In genomic region chr11:127733552-127733951, GRCh38 we compare ENCODE assay signal across 23 cellular contexts.
DNase-seq lines count a peak whose midpoint lies in the region; ATAC-seq, FAIRE-seq and TF ChIP-seq lines count a peak whose summit lies in the region.
"Had no signal": no experiment of that assay in that cellular context is flagged by ENCODE, and none has a peak within 500 bp of the region (broad histone marks: within the 10 kb centered on the region; RNA-seq: fewer than 3 reads in every experiment).

No MANE protein-coding gene starts in this region.

- H4K20me1 ChIP-seq in endothelial cell of umbilical vein (replicated peaks; ENCODE audit: control insufficient read depth, extremely low read depth, insufficient read depth, low read length): no peaks in the 10 kb centered on the region
- H4K20me1 ChIP-seq in PC-3 (ENCODE audit: low read length): no peaks in the 10 kb centered on the region

- H2BK120ac ChIP-seq in mesendoderm (ENCODE audit: low read depth, low read length): no peak overlapping the region

- no peak overlapping the region for H2AK5ac ChIP-seq in mesendoderm (ENCODE audit: low read length)

- H2BK15ac ChIP-seq in mesendoderm (replicated peaks; ENCODE audit: low read depth): no peak overlapping the region

- BruUV-seq in endothelial cell of umbilical vein (replicated peaks; lab: Mats Ljungman, UMichigan) (no TSS peak), PC-3 (replicated peaks; lab: Mats Ljungman, UMichigan) (no TSS peak)

- H3K36me3 Mint-ChIP-seq in activated CD4-positive, alpha-beta memory T cell treated with anti-CD3 and anti-CD28 coated beads for 36 hours: no peaks in the 10 kb centered on the region
- H3K36me3 Mint-ChIP-seq: activated naive CD4-positive, alpha-beta T cell treated with anti-CD3 and anti-CD28 coated beads, Interleukin-2, amount 50 U/mL, for 24 hours; naive B cell had no signal

- FAIRE-seq in endothelial cell of umbilical vein (lab: Jason Lieb, UNC): peak; percentile 12
- FAIRE-seq: RCC 7860, urothelium cell line had no signal

- H3K23ac ChIP-seq in mesendoderm (ENCODE audit: low read length): no peak overlapping the region

- H3K9me2 ChIP-seq in PC-3 (replicated peaks; ENCODE audit: low read length): no peaks in the 10 kb centered on the region

- H3K4me3 Mint-ChIP-seq in activated CD4-positive, alpha-beta memory T cell treated with anti-CD3 and anti-CD28 coated beads for 36 hours: no peak overlapping the region
- H3K4me3 Mint-ChIP-seq: activated naive CD4-positive, alpha-beta T cell treated with anti-CD3 and anti-CD28 coated beads, Interleukin-2, amount 50 U/mL, for 24 hours; naive B cell had no signal

- no peaks in the 10 kb centered on the region for H3K79me2 ChIP-seq in endothelial cell of umbilical vein (ENCODE audit: control insufficient read depth, insufficient read depth, low read length)
- H3K79me2 ChIP-seq in mesendoderm (ENCODE audit: control insufficient read depth, insufficient read depth, low read length): no peaks in the 10 kb centered on the region
- H3K79me2 ChIP-seq in PC-3 (ENCODE audit: low read length): no peaks in the 10 kb centered on the region

- H3K4me3 ChIP-seq in endothelial cell of umbilical vein (replicated peaks in 1 of 3; ENCODE audit: insufficient read depth in 1 of 3, low read depth in 1 of 3, low read length in 3 of 3): no peak overlapping the region
- H3K4me3 ChIP-seq in mesendoderm (ENCODE audit: low read length): no peak overlapping the region
- no peak overlapping the region for H3K4me3 ChIP-seq in PC-3 (ENCODE audit: low read length)
- H3K4me3 ChIP-seq: ascending aorta, HAP-1, ovary, sigmoid colon, SK-N-MC had no signal

- H3K9me3 ChIP-seq in endothelial cell of umbilical vein (replicated peaks; ENCODE audit: control insufficient read depth, insufficient read depth, low read length): no peaks in the 10 kb centered on the region
- H3K9me3 ChIP-seq in PC-3 (ENCODE audit: low read length): 0 out of 2 replicates have a peak, but pooled peaks cover 4% of the 10 kb centered on the region
- H3K9me3 ChIP-seq: ascending aorta, Caco-2, HAP-1, ovary, sigmoid colon had no signal

- H3K9me3 Mint-ChIP-seq in activated CD4-positive, alpha-beta memory T cell treated with anti-CD3 and anti-CD28 coated beads for 36 hours: no peaks in the 10 kb centered on the region
- H3K9me3 Mint-ChIP-seq: activated naive CD4-positive, alpha-beta T cell treated with anti-CD3 and anti-CD28 coated beads, Interleukin-2, amount 50 U/mL, for 24 hours had no signal

- H3K9ac ChIP-seq in endothelial cell of umbilical vein (replicated peaks; ENCODE audit: extremely low read depth, insufficient read depth, low read length) (no peak overlapping the region), mesendoderm (ENCODE audit: low read length) (no peak overlapping the region), PC-3 (ENCODE audit: low read length) (no peak overlapping the region)

- no peak overlapping the region for H3K4ac ChIP-seq in mesendoderm (ENCODE audit: low read depth, low read length)

- POLR2A ChIA-PET in endothelial cell of umbilical vein (lab: Charles Lee) (no interaction called here), PC-3 (lab: Charles Lee; ENCODE audit: unreplicated experiment) (no interaction called here)
- POLR2A ChIA-PET in activated CD4-positive, alpha-beta memory T cell treated with anti-CD3 and anti-CD28 coated beads for 36 hours (lab: Charles Lee): no interaction called here

- DNase-seq in KBM-7: peak; percentile 3
- DNase-seq in NCI-H510A (lab: John Stamatoyannopoulos, UW): peak; percentile 1
- DNase-seq in endothelial cell of umbilical vein (ENCODE audit: low read depth, low spot score): peak; percentile 61
- peak; percentile 85 for DNase-seq in mesendoderm
- no peak for DNase-seq in activated CD4-positive, alpha-beta memory T cell treated with anti-CD3 and anti-CD28 coated beads for 36 hours
- DNase-seq in PC-3: no peak
- DNase-seq in caudate nucleus (lab: John Stamatoyannopoulos, UW): no peak
- DNase-seq: Caco-2; cerebellar nuclear complex; Karpas-422; naive B cell; NCI-H1092; NCI-H2171 treated with DMSO at 0.1 percent for 48 hours; NK-92 treated with Interleukin-12 subunit alpha and Interleukin-12 subunit beta, amount 100 ng/mL, for 24 hours; ovary; sigmoid colon had no signal

- H3K9me1 ChIP-seq in endothelial cell of umbilical vein (replicated peaks; ENCODE audit: control insufficient read depth, extremely low read depth, insufficient read depth, low read length): no peaks in the 10 kb centered on the region

- H3K4me1 Mint-ChIP-seq in activated CD4-positive, alpha-beta memory T cell treated with anti-CD3 and anti-CD28 coated beads for 36 hours (ENCODE audit: low read depth): no peaks in the 10 kb centered on the region
- H3K4me1 Mint-ChIP-seq: activated naive CD4-positive, alpha-beta T cell treated with anti-CD3 and anti-CD28 coated beads, Interleukin-2, amount 50 U/mL, for 24 hours; naive B cell had no signal

- in situ Hi-C loops in KBM-7 (cut with MboI; ENCODE audit: low pct_unique_long_range_greater_than_20kb, low sequenced_read_pairs): no loop called here

- TF ChIP-seq POLR2A in endothelial cell of umbilical vein (IDR thresholded peaks at IDR 0.05; ENCODE audit: low read depth, low read length): no peak

- intact Hi-C loops in endothelial cell of umbilical vein (cut with micrococcal nuclease): no loop called here
- intact Hi-C loops in activated CD4-positive, alpha-beta memory T cell treated with anti-CD3 and anti-CD28 coated beads for 36 hours (cut with micrococcal nuclease): no loop called here
- intact Hi-C loops in PC-3 (cut with micrococcal nuclease): no loop called here

- no peak overlapping the region for H4K5ac ChIP-seq in mesendoderm (ENCODE audit: low read length)

- peak overlapping the region; percentile 14 for H2BK5ac ChIP-seq in mesendoderm (ENCODE audit: low read length)

- dilution Hi-C loops in endothelial cell of umbilical vein (cut with MboI; ENCODE audit: extremely low pct_ligation_motif_present, low sequenced_read_pairs): no loop called here

- no peak overlapping the region for H3K56ac ChIP-seq in mesendoderm (ENCODE audit: low read length)

- WGBS in mesendoderm (ENCODE audit: extremely low coverage, insufficient coverage, low lambda C conversion rate): no CpG with 5 or more reads among the region's 4 CpGs

- no peak for TF ChIP-seq CTCF in endothelial cell of umbilical vein (IDR thresholded peaks at IDR 0.05; ENCODE audit: extremely low read depth in 1 of 2, insufficient read depth in 1 of 2, low read depth in 1 of 2, low read length in 2 of 2)
- no peak for TF ChIP-seq CTCF in PC-3 (conservative IDR thresholded peaks at IDR 0.05; ENCODE audit: low read depth, low read length)

- ATAC-seq in PC-3 (no peak), HG03571 (IDR thresholded peaks at IDR 0.05; ENCODE audit: unreplicated experiment) (no peak)

- H3K36me3 ChIP-seq in endothelial cell of umbilical vein (ENCODE audit: control insufficient read depth in 2 of 2, extremely low read depth in 1 of 2, insufficient read depth in 2 of 2, low read length in 2 of 2) (no peaks in the 10 kb centered on the region), mesendoderm (ENCODE audit: control insufficient read depth, insufficient read depth, low read length) (no peaks in the 10 kb centered on the region), PC-3 (ENCODE audit: low read depth, low read length) (no peaks in the 10 kb centered on the region)
- H3K36me3 ChIP-seq: ascending aorta, HAP-1, ovary, sigmoid colon had no signal

- H3K79me1 ChIP-seq in mesendoderm (ENCODE audit: low read length): no peaks in the 10 kb centered on the region

- H3K4me1 ChIP-seq in endothelial cell of umbilical vein (ENCODE audit: control insufficient read depth, extremely low read depth, insufficient read depth, low read length) (no peaks in the 10 kb centered on the region), mesendoderm (ENCODE audit: control insufficient read depth, low read depth, low read length) (no peaks in the 10 kb centered on the region), PC-3 (ENCODE audit: insufficient read depth, low read length) (no peaks in the 10 kb centered on the region)
- H3K4me1 ChIP-seq: ascending aorta, Caco-2, HAP-1, sigmoid colon had no signal

- H3K18ac ChIP-seq in mesendoderm (ENCODE audit: low read length): no peak overlapping the region

- H2AFZ ChIP-seq in endothelial cell of umbilical vein (ENCODE audit: low read depth, low read length): no peak overlapping the region
- H2AFZ ChIP-seq in PC-3 (ENCODE audit: low read length): no peak overlapping the region

- H4K8ac ChIP-seq in mesendoderm (ENCODE audit: low read depth, low read length): no peak overlapping the region

- H3K27me3 ChIP-seq in endothelial cell of umbilical vein (ENCODE audit: control insufficient read depth in 2 of 2, insufficient read depth in 2 of 2, low read length in 2 of 2) (no peaks in the 10 kb centered on the region), mesendoderm (ENCODE audit: insufficient read depth, low read length, poor library complexity) (no peaks in the 10 kb centered on the region), PC-3 (ENCODE audit: low read length) (no peaks in the 10 kb centered on the region)
- H3K27me3 ChIP-seq: ascending aorta, ovary, sigmoid colon had no signal

- H3K27ac Mint-ChIP-seq in activated CD4-positive, alpha-beta memory T cell treated with anti-CD3 and anti-CD28 coated beads for 36 hours: no peak overlapping the region
- H3K27ac Mint-ChIP-seq: activated naive CD4-positive, alpha-beta T cell treated with anti-CD3 and anti-CD28 coated beads, Interleukin-2, amount 50 U/mL, for 24 hours; naive B cell had no signal

- H3K27ac ChIP-seq in endothelial cell of umbilical vein (ENCODE audit: insufficient read depth, low read depth, low read length) (no peak overlapping the region), mesendoderm (ENCODE audit: low read depth, low read length) (peak overlapping the region; percentile 82), PC-3 (ENCODE audit: low read length) (no peak overlapping the region), caudate nucleus (ENCODE audit: low read depth, low read length) (no peak overlapping the region)
- H3K27ac ChIP-seq: ascending aorta, ovary, sigmoid colon, SK-N-MC had no signal

- peaks cover 2% of the 10 kb centered on the region for H3K27me3 Mint-ChIP-seq in activated CD4-positive, alpha-beta memory T cell treated with anti-CD3 and anti-CD28 coated beads for 36 hours
- H3K27me3 Mint-ChIP-seq: activated naive CD4-positive, alpha-beta T cell treated with anti-CD3 and anti-CD28 coated beads, Interleukin-2, amount 50 U/mL, for 24 hours; naive B cell had no signal

- H3K4me2 ChIP-seq in endothelial cell of umbilical vein (ENCODE audit: insufficient read depth, low read length) (no peak overlapping the region), mesendoderm (ENCODE audit: low read length) (no peak overlapping the region), PC-3 (ENCODE audit: low read length) (no peak overlapping the region)

- CTCF ChIA-PET in endothelial cell of umbilical vein (lab: Charles Lee): no interaction called here
- CTCF ChIA-PET in activated CD4-positive, alpha-beta memory T cell treated with anti-CD3 and anti-CD28 coated beads for 36 hours (lab: Charles Lee): no interaction called here
- CTCF ChIA-PET in PC-3 (lab: Charles Lee): no interaction called here

- H3F3A ChIP-seq in PC-3 (ENCODE audit: low read length, unreplicated experiment): no peaks in the 10 kb centered on the region

TF ChIP-seq in endothelial cell of umbilical vein, 7 proteins besides CTCF, POLR2A, EP300 and RAD21 (continues in another document):
- TF ChIP-seq GATA2 (IDR thresholded peaks at IDR 0.05; ENCODE audit: insufficient read depth, insufficient read length, low read depth, low read length): peak; percentile 76

Comparison
In these comparisons a context has a peak if more than half of its experiments do, and no peak if none do; other contexts are left out.
1. DNase-seq: peak in KBM-7 (single experiment), NCI-H510A (single experiment), endothelial cell of umbilical vein (single experiment) and mesendoderm (single experiment); none in activated CD4-positive, alpha-beta memory T cell treated with anti-CD3 and anti-CD28 coated beads for 36 hours (single experiment), PC-3 (single experiment) and caudate nucleus (0 of 61).